Comparison of ENCODE assay signal across 23 cellular contexts in the genomic region with DNA sequence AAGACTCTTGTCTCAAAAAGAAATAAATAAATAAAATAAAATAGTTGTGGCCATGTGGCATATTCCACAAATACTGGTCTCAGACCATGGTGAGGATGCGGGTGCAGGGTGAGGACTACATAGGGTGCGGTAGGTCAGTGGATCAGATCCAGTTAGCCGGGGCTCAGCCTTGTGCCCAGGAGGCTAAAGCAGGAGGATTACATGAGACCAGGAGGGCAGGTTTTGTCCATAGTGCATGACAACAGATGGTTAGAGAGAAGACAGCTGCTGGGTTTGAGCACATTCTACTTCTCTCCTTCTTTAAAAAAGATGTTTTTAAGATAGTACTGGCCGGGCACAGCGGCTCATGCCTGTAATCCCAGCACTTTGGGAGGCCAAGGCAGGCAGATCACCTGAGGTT. TPM values are rescaled to one million over a fixed set of nuclear protein-coding genes. Genes with fewer than 3 reads are reported as not detected.
"Had no signal": no experiment of that assay in that cellular context is flagged by ENCODE, and none has a peak within 500 bp of the region (broad histone marks: within the 10 kb centered on the region; RNA-seq: fewer than 3 reads in every experiment).

No MANE protein-coding gene starts in this region.

- H3K4me3 Mint-ChIP-seq: activated CD4-positive, alpha-beta T cell treated with anti-CD3 and anti-CD28 coated beads, Interleukin-2, amount 10 ng/mL, durations not matched to agents 24 days and 14 days; activated naive CD4-positive, alpha-beta T cell treated with anti-CD3 and anti-CD28 coated beads, Interleukin-2, amount 50 U/mL, for 24 hours; dendritic cell treated with granulocyte-macrophage colony-stimulating factor and Interleukin-4, amounts not matched to agents 40 ng/mL and 50 ng/mL, for 4 days; natural killer cell had no signal

- H3K36me3 Mint-ChIP-seq: activated naive CD4-positive, alpha-beta T cell treated with anti-CD3 and anti-CD28 coated beads, Interleukin-2, amount 50 U/mL, for 24 hours; natural killer cell had no signal

- H3K36me3 ChIP-seq: heart left ventricle, neutrophil, tibial artery had no signal

- ATAC-seq: body of pancreas, heart left ventricle, left cardiac atrium, natural killer cell had no signal

- DNase-seq: activated CD4-positive, alpha-beta T cell treated with anti-CD3 and anti-CD28 coated beads, Interleukin-2, amount 10 ng/mL, durations not matched to agents 24 days and 14 days; activated CD4-positive, CD25-positive, alpha-beta regulatory T cell; activated effector memory CD4-positive, alpha-beta T cell treated with anti-CD3 and anti-CD28 coated beads, Interleukin-2, amount 50 U/mL, for 16 hours; activated T-cell treated with anti-CD3 and anti-CD28 coated beads, Interleukin-2, amount 50 U/mL, for 48 hours; amniotic stem cell; body of pancreas; caudate nucleus; heart left ventricle; left cardiac atrium; natural killer cell; posterior cingulate gyrus; stimulated activated CD4-positive, alpha-beta T cell treated with anti-CD3 and anti-CD28 coated beads, Interleukin-4, amount 100 ng/mL, for 24 hours; stimulated activated naive CD4-positive, alpha-beta T cell; T-helper 2 cell had no signal

- H3K27me3 ChIP-seq: body of pancreas had no signal

- H3K27me3 Mint-ChIP-seq: activated CD4-positive, alpha-beta T cell treated with anti-CD3 and anti-CD28 coated beads, Interleukin-2, amount 10 ng/mL, durations not matched to agents 24 days and 14 days; activated naive CD4-positive, alpha-beta T cell treated with anti-CD3 and anti-CD28 coated beads, Interleukin-2, amount 50 U/mL, for 24 hours had no signal

- H3K27ac Mint-ChIP-seq: activated CD4-positive, alpha-beta T cell treated with anti-CD3 and anti-CD28 coated beads, Interleukin-2, amount 10 ng/mL, durations not matched to agents 24 days and 14 days; activated naive CD4-positive, alpha-beta T cell treated with anti-CD3 and anti-CD28 coated beads, Interleukin-2, amount 50 U/mL, for 24 hours; dendritic cell treated with granulocyte-macrophage colony-stimulating factor and Interleukin-4, amounts not matched to agents 40 ng/mL and 50 ng/mL, for 4 days; natural killer cell had no signal

- H3K9me3 Mint-ChIP-seq: activated CD4-positive, alpha-beta T cell treated with anti-CD3 and anti-CD28 coated beads, Interleukin-2, amount 10 ng/mL, durations not matched to agents 24 days and 14 days; activated naive CD4-positive, alpha-beta T cell treated with anti-CD3 and anti-CD28 coated beads, Interleukin-2, amount 50 U/mL, for 24 hours; dendritic cell treated with granulocyte-macrophage colony-stimulating factor and Interleukin-4, amounts not matched to agents 40 ng/mL and 50 ng/mL, for 4 days; natural killer cell had no signal

- H3K27ac ChIP-seq: body of pancreas, epithelial cell of prostate, heart left ventricle, neutrophil, tibial artery had no signal

- H3K9me3 ChIP-seq: body of pancreas, heart left ventricle, neutrophil, tibial artery had no signal

- H3K4me3 ChIP-seq: body of pancreas, heart left ventricle, tibial artery had no signal

- H3K4me1 ChIP-seq: tibial artery had no signal

RNA-seq across cellular contexts. Expression of a gene that starts 33.6 kb away (rescaled TPM):
- total RNA-seq: fibroblast of lung, frontal cortex, lung microvascular endothelial cell, skeletal muscle tissue had no signal
